In genomic region chr1:3630161-3630611, GRCh38 we compare ENCODE assay signal across 1 cellular context.
TF ChIP-seq lines count a peak whose summit lies in the region.

No MANE protein-coding gene starts in this region.

TF ChIP-seq in HepG2, 621 proteins besides CTCF, POLR2A, EP300 and RAD21:
- TF ChIP-seq SALL1 (CRISPR knock-in tag; IDR thresholded peaks at IDR 0.05) (peak; percentile 26; the same call in 1 of the 2 replicates), POLR2G (IDR thresholded peaks at IDR 0.05; ENCODE audit: low read depth, low read length) (peak; percentile 60; the same call in 1 of the 2 replicates), POLR2AphosphoS5 (IDR thresholded peaks at IDR 0.05; ENCODE audit: low read depth, low read length) (peak; percentile 42), RBM22 (optimal IDR thresholded peaks at IDR 0.05; ENCODE audit: low read length) (peak; percentile 71), AGO2 (optimal IDR thresholded peaks at IDR 0.05; ENCODE audit: low read depth, low read length) (peak; percentile 2), STAG1 (CRISPR knock-in tag; IDR thresholded peaks at IDR 0.05) (no peak)
- TF ChIP-seq, protein P1, sequence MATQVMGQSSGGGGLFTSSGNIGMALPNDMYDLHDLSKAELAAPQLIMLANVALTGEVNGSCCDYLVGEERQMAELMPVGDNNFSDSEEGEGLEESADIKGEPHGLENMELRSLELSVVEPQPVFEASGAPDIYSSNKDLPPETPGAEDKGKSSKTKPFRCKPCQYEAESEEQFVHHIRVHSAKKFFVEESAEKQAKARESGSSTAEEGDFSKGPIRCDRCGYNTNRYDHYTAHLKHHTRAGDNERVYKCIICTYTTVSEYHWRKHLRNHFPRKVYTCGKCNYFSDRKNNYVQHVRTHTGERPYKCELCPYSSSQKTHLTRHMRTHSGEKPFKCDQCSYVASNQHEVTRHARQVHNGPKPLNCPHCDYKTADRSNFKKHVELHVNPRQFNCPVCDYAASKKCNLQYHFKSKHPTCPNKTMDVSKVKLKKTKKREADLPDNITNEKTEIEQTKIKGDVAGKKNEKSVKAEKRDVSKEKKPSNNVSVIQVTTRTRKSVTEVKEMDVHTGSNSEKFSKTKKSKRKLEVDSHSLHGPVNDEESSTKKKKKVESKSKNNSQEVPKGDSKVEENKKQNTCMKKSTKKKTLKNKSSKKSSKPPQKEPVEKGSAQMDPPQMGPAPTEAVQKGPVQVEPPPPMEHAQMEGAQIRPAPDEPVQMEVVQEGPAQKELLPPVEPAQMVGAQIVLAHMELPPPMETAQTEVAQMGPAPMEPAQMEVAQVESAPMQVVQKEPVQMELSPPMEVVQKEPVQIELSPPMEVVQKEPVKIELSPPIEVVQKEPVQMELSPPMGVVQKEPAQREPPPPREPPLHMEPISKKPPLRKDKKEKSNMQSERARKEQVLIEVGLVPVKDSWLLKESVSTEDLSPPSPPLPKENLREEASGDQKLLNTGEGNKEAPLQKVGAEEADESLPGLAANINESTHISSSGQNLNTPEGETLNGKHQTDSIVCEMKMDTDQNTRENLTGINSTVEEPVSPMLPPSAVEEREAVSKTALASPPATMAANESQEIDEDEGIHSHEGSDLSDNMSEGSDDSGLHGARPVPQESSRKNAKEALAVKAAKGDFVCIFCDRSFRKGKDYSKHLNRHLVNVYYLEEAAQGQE (IDR thresholded peaks at IDR 0.05; ENCODE audit: borderline replicate concordance in 1 of 2, low read depth in 1 of 2, low read length in 2 of 2) = no peak
TF ChIP-seq in HepG2: peak in this region for 5.
